In the genomic region with DNA sequence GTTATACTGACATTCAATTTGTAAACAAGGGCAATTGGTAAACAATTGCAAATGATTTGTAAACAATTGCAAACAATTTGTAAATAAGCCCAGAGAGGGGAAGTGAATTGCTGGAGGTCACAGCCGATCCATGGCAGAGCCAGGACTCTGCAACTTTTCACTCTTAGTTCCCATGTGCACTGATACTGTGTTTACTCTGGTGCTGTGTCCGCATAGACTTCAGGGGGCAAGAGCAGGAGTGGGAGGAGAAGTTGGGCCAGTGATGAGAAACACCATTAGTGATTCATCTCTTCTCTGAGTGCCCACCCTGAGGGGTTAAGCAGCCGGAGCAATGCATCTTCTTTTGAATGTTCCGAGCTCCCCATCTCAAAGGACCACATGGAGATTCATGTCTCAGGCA, we compare ENCODE assay signal across 24 cellular contexts. TPM values are rescaled to one million over a fixed set of nuclear protein-coding genes. Genes with fewer than 3 reads are reported as not detected.
"Had no signal": no experiment of that assay in that cellular context is flagged by ENCODE, and none has a peak within 500 bp of the region (broad histone marks: within the 10 kb centered on the region; RNA-seq: fewer than 3 reads in every experiment).

No MANE protein-coding gene starts in this region.

- DNase-seq: dermis blood vessel endothelial cell; esophagus squamous epithelium; left colon; mesendoderm; naive B cell; psoas muscle; retina; spleen; stimulated activated CD4-positive, alpha-beta T cell treated with anti-CD3 and anti-CD28 coated beads, Interleukin-15, amount 100 ng/mL, for 24 hours; stimulated activated CD4-positive, alpha-beta T cell treated with anti-CD3 and anti-CD28 coated beads, Interleukin-1b, Interleukin-23, amount 100 ng/mL, for 48 hours; stimulated activated CD4-positive, alpha-beta T cell treated with anti-CD3 and anti-CD28 coated beads, Interleukin-4, amount 100 ng/mL, for 24 hours; tibial artery; upper lobe of left lung; uterus had no signal

- H3K9me3 Mint-ChIP-seq: naive B cell; nephron; stimulated activated memory B cell treated with anti-CD40 and anti-IgM and Interleukin-4, amounts not matched to agents 10 μg/mL and 1 μg/mL and 100 μg/mL, for 72 hours; stimulated activated naive CD8-positive, alpha-beta T cell treated with anti-CD3 and anti-CD28 coated beads, Interleukin-15, Interleukin-2, amounts not matched to agents 100 ng/mL and 50 ng/mL, for 24 hours had no signal

- H3K36me3 Mint-ChIP-seq: naive B cell; stimulated activated memory B cell treated with anti-CD40 and anti-IgM and Interleukin-4, amounts not matched to agents 10 μg/mL and 1 μg/mL and 100 μg/mL, for 72 hours had no signal

- H2AFZ ChIP-seq: parathyroid adenoma had no signal

- H3K4me3 ChIP-seq: esophagus squamous epithelium, gastroesophageal sphincter, psoas muscle, spleen, tibial artery, upper lobe of left lung, uterus had no signal

- H3K9ac ChIP-seq: parathyroid adenoma had no signal

- H3K79me2 ChIP-seq: parathyroid adenoma had no signal

- H3K9me3 ChIP-seq: esophagus squamous epithelium, gastroesophageal sphincter, psoas muscle, spleen, tibial artery, upper lobe of left lung, uterus had no signal

- H3K4me1 Mint-ChIP-seq: naive B cell; nephron; stimulated activated memory B cell treated with anti-CD40 and anti-IgM and Interleukin-4, amounts not matched to agents 10 μg/mL and 1 μg/mL and 100 μg/mL, for 72 hours had no signal

- H3K27ac ChIP-seq: esophagus squamous epithelium, gastroesophageal sphincter, parathyroid adenoma, psoas muscle, tibial artery, uterus had no signal

- H3K4me3 Mint-ChIP-seq: naive B cell; nephron; stimulated activated memory B cell treated with anti-CD40 and anti-IgM and Interleukin-4, amounts not matched to agents 10 μg/mL and 1 μg/mL and 100 μg/mL, for 72 hours; stimulated activated naive CD8-positive, alpha-beta T cell treated with anti-CD3 and anti-CD28 coated beads, Interleukin-15, Interleukin-2, amounts not matched to agents 100 ng/mL and 50 ng/mL, for 24 hours had no signal

- H3K4me1 ChIP-seq: parathyroid adenoma, tibial artery, uterus had no signal

- ATAC-seq: gastroesophageal sphincter; left colon; psoas muscle; sciatic nerve; stimulated activated memory B cell treated with anti-CD40 and anti-IgM and Interleukin-4, amounts not matched to agents 10 μg/mL and 1 μg/mL and 100 μg/mL, for 72 hours had no signal

- H3K36me3 ChIP-seq: gastroesophageal sphincter, spleen, upper lobe of left lung, uterus had no signal

- H3K27me3 ChIP-seq: upper lobe of left lung, uterus had no signal

- H3K27ac Mint-ChIP-seq: naive B cell; nephron; stimulated activated memory B cell treated with anti-CD40 and anti-IgM and Interleukin-4, amounts not matched to agents 10 μg/mL and 1 μg/mL and 100 μg/mL, for 72 hours; stimulated activated naive CD8-positive, alpha-beta T cell treated with anti-CD3 and anti-CD28 coated beads, Interleukin-15, Interleukin-2, amounts not matched to agents 100 ng/mL and 50 ng/mL, for 24 hours had no signal

RNA-seq across cellular contexts. Expression of a gene that starts 14.0 kb away (rescaled TPM):
- total RNA-seq: kidney epithelial cell, liver, omental fat pad, psoas muscle, sciatic nerve, skeletal muscle tissue, spleen had no signal
- polyA plus RNA-seq: liver had no signal
